In the genomic region with DNA sequence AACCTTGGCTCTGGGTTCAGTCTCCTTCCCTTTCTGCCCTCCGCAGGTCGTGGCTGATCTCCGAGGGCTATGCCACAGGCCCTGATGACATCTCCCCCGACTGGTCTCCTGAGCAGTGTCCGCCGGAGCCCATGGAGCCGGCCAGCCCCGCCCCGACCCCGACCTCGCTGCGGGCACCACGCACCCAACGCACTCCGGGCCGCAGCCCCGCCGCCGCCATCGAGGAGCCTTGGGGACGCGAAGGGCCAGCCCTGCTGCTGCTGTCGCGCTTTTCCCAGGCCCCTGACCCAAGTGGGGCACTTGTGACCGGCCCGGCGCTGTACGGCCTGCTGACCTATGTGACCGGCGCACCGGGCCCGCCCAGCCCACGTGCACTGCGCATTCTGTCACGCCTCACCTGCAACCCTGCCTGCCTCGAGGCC, we compare ENCODE assay signal across 40 cellular contexts. TPM values are rescaled to one million over a fixed set of nuclear protein-coding genes. Genes with fewer than 3 reads are reported as not detected.
"Had no signal": no experiment of that assay in that cellular context is flagged by ENCODE, and none has a peak within 500 bp of the region (broad histone marks: within the 10 kb centered on the region; RNA-seq: fewer than 3 reads in every experiment).

No MANE protein-coding gene starts in this region.

- H2AFZ ChIP-seq: parathyroid adenoma had no signal

- ATAC-seq: effector memory CD8-positive, alpha-beta T cell; gastroesophageal sphincter had no signal

- H3K27ac Mint-ChIP-seq: activated CD4-positive, alpha-beta memory T cell treated with anti-CD3 and anti-CD28 coated beads for 36 hours; activated naive CD4-positive, alpha-beta T cell treated with anti-CD3 and anti-CD28 coated beads for 36 hours; activated naive CD8-positive, alpha-beta T cell treated with anti-CD3 and anti-CD28 coated beads for 36 hours; activated T-helper 1 cell treated with anti-CD3 and anti-CD28 coated beads, Interleukin-12 subunit alpha, Interleukin-12 subunit beta, Interleukin-2, Interleukin-4 antibody, amounts not matched to agents 30 ng/mL and 10 ng/mL and 1 ng/mL, durations not matched to agents 14 hours and 24 hours and 36 hours; T-helper 1 cell treated with Interleukin-12 subunit alpha and Interleukin-12 subunit beta and Interleukin-4 antibody, amounts not matched to agents 30 μg/mL and 1 μg/mL, for 36 hours had no signal

- H3K27ac ChIP-seq: adrenal gland, ascending aorta, cardiac muscle cell, coronary artery, dorsolateral prefrontal cortex, gastroesophageal sphincter, parathyroid adenoma, right atrium auricular region, suprapubic skin, tibial artery, VCaP had no signal

- H3K9ac ChIP-seq: parathyroid adenoma had no signal

- H3K9me3 ChIP-seq: adrenal gland, ascending aorta, gastroesophageal sphincter, right atrium auricular region, suprapubic skin, tibial artery had no signal

- H3K79me2 ChIP-seq: parathyroid adenoma had no signal

- H3K27me3 ChIP-seq: adrenal gland, ascending aorta, cardiac muscle cell, dorsolateral prefrontal cortex, gastroesophageal sphincter, right atrium auricular region, suprapubic skin, tibial artery had no signal

- H3K4me3 ChIP-seq: adrenal gland, ascending aorta, cardiac muscle cell, coronary artery, dorsolateral prefrontal cortex, gastroesophageal sphincter, right atrium auricular region, smooth muscle cell, suprapubic skin, tibial artery had no signal

- H3K27me3 Mint-ChIP-seq: activated CD4-positive, alpha-beta memory T cell treated with anti-CD3 and anti-CD28 coated beads for 36 hours; activated naive CD8-positive, alpha-beta T cell treated with anti-CD3 and anti-CD28 coated beads for 36 hours; effector memory CD8-positive, alpha-beta T cell had no signal

- H3K4me2 ChIP-seq: smooth muscle cell had no signal

- H3K9me3 Mint-ChIP-seq: activated CD4-positive, alpha-beta memory T cell treated with anti-CD3 and anti-CD28 coated beads for 36 hours; activated naive CD4-positive, alpha-beta T cell treated with anti-CD3 and anti-CD28 coated beads for 36 hours; activated naive CD8-positive, alpha-beta T cell treated with anti-CD3 and anti-CD28 coated beads for 36 hours; activated T-helper 1 cell treated with anti-CD3 and anti-CD28 coated beads, Interleukin-12 subunit alpha, Interleukin-12 subunit beta, Interleukin-2, Interleukin-4 antibody, amounts not matched to agents 30 ng/mL and 10 ng/mL and 1 ng/mL, durations not matched to agents 14 hours and 24 hours and 36 hours; brain; effector memory CD8-positive, alpha-beta T cell; T-helper 1 cell treated with Interleukin-12 subunit alpha and Interleukin-12 subunit beta and Interleukin-4 antibody, amounts not matched to agents 30 μg/mL and 1 μg/mL, for 36 hours had no signal

- DNase-seq: activated CD4-positive, alpha-beta memory T cell treated with anti-CD3 and anti-CD28 coated beads for 36 hours; activated CD4-positive, alpha-beta T cell treated with anti-CD3 and anti-CD28 coated beads for 4 hours; activated CD8-positive, alpha-beta memory T cell treated with anti-CD3 and anti-CD28 coated beads, Interleukin-2, amount 50 U/mL, for 4 hours; activated effector memory CD4-positive, alpha-beta T cell treated with anti-CD3 and anti-CD28 coated beads, Interleukin-2, amount 50 U/mL, for 16 hours; activated naive CD4-positive, alpha-beta T cell treated with anti-CD3 and anti-CD28 coated beads for 36 hours; activated naive CD8-positive, alpha-beta T cell treated with anti-CD3 and anti-CD28 coated beads for 36 hours; activated T-cell treated with anti-CD3 and anti-CD28 coated beads, Interleukin-2, amount 50 U/mL, for 1 hour; cerebellar nuclear complex; effector memory CD8-positive, alpha-beta T cell; hippocampal formation; occipital lobe; stimulated activated CD4-positive, alpha-beta T cell treated with anti-CD3 and anti-CD28 coated beads, Interleukin-15, amount 100 ng/mL, for 24 hours; stimulated activated CD4-positive, alpha-beta T cell treated with anti-CD3 and anti-CD28 coated beads, Interleukin-2, amount 100 ng/mL, for 24 hours; stimulated activated naive CD4-positive, alpha-beta T cell; T-helper 9 cell had no signal

- H3K4me3 Mint-ChIP-seq: activated CD4-positive, alpha-beta memory T cell treated with anti-CD3 and anti-CD28 coated beads for 36 hours; activated naive CD4-positive, alpha-beta T cell treated with anti-CD3 and anti-CD28 coated beads for 36 hours; activated naive CD8-positive, alpha-beta T cell treated with anti-CD3 and anti-CD28 coated beads for 36 hours; activated T-helper 1 cell treated with anti-CD3 and anti-CD28 coated beads, Interleukin-12 subunit alpha, Interleukin-12 subunit beta, Interleukin-2, Interleukin-4 antibody, amounts not matched to agents 30 ng/mL and 10 ng/mL and 1 ng/mL, durations not matched to agents 14 hours and 24 hours and 36 hours; effector memory CD8-positive, alpha-beta T cell; T-helper 1 cell treated with Interleukin-12 subunit alpha and Interleukin-12 subunit beta and Interleukin-4 antibody, amounts not matched to agents 30 μg/mL and 1 μg/mL, for 36 hours had no signal

RNA-seq across cellular contexts. Expression of a gene that starts 18.6 kb away (rescaled TPM):
- total RNA-seq: activated CD8-positive, alpha-beta memory T cell treated with anti-CD3 and anti-CD28 coated beads for 36 hours; activated naive CD4-positive, alpha-beta T cell treated with anti-CD3 and anti-CD28 coated beads for 36 hours; activated T-helper 1 cell treated with anti-CD3 and anti-CD28 coated beads, Interleukin-12 subunit alpha, Interleukin-12 subunit beta, Interleukin-2, Interleukin-4 antibody, amounts not matched to agents 30 ng/mL and 10 ng/mL and 1 ng/mL, durations not matched to agents 14 hours and 24 hours and 36 hours; endothelial cell of umbilical vein; fibroblast of lung; gastroesophageal sphincter; mesenteric fat pad; pulmonary artery endothelial cell; right atrium auricular region; smooth muscle cell; ureter had no signal
- polyA plus RNA-seq: fibroblast of lung, keratinocyte, neural cell had no signal

RNA-seq across cellular contexts. Expression of a gene that starts 36.2 kb away (rescaled TPM):
- total RNA-seq: activated CD4-positive, alpha-beta memory T cell treated with anti-CD3 and anti-CD28 coated beads for 36 hours; activated CD8-positive, alpha-beta memory T cell treated with anti-CD3 and anti-CD28 coated beads for 36 hours; activated naive CD4-positive, alpha-beta T cell treated with anti-CD3 and anti-CD28 coated beads for 36 hours; activated naive CD8-positive, alpha-beta T cell treated with anti-CD3 and anti-CD28 coated beads for 36 hours; activated T-helper 1 cell treated with anti-CD3 and anti-CD28 coated beads, Interleukin-12 subunit alpha, Interleukin-12 subunit beta, Interleukin-2, Interleukin-4 antibody, amounts not matched to agents 30 ng/mL and 10 ng/mL and 1 ng/mL, durations not matched to agents 14 hours and 24 hours and 36 hours; adrenal gland; ascending aorta; endothelial cell of umbilical vein; fibroblast of lung; fibroblast of villous mesenchyme; gastroesophageal sphincter; lower leg skin; mesenteric fat pad; occipital lobe; pulmonary artery endothelial cell; smooth muscle cell; suprapubic skin; ureter had no signal
- polyA plus RNA-seq: endothelial cell of umbilical vein, fibroblast of lung, keratinocyte, neural cell, smooth muscle cell had no signal
